Comparison of ENCODE assay signal across 11 cellular contexts in genomic region chr17:43834106-43834505, GRCh38. TPM values are rescaled to one million over a fixed set of nuclear protein-coding genes. Genes with fewer than 3 reads are reported as not detected.
DNase-seq lines count a peak whose midpoint lies in the region; ATAC-seq and TF ChIP-seq lines count a peak whose summit lies in the region.
"Had no signal": no experiment of that assay in that cellular context is flagged by ENCODE, and none has a peak within 500 bp of the region (broad histone marks: within the 10 kb centered on the region; RNA-seq: fewer than 3 reads in every experiment).

No MANE protein-coding gene starts in this region.

- ATAC-seq in activated naive CD8-positive, alpha-beta T cell treated with anti-CD3 and anti-CD28 coated beads, Interleukin-2, amount 50 U/mL, for 24 hours, result no peak
- no peak for ATAC-seq in HG03432 (IDR thresholded peaks at IDR 0.05; ENCODE audit: unreplicated experiment)

- BruUV-seq in Calu3 (replicated peaks; lab: Mats Ljungman, UMichigan), result no TSS peak

- CTCF ChIA-PET in Calu3 (lab: Charles Lee), result interaction anchor here (1.2 kb wide), 1 partner anchor 12 kb away, joined by 6 read pairs; no protein-coding TSS in a partner anchor
- CTCF ChIA-PET in GM10248 (lab: Yijun Ruan, JAX), result interaction anchor here (1.2 kb wide), 1 partner anchor 11 kb away, joined by 5 read pairs; no protein-coding TSS in a partner anchor

- H3K4me1 Mint-ChIP-seq in Calu3 (ENCODE audit: low read depth, unreplicated experiment), result peaks cover 17% of the 10 kb centered on the region
- H3K4me1 Mint-ChIP-seq in activated naive CD8-positive, alpha-beta T cell treated with anti-CD3 and anti-CD28 coated beads, Interleukin-2, amount 50 U/mL, for 24 hours, result peaks cover 11% of the 10 kb centered on the region

- no peaks in the 10 kb centered on the region for H3K9me3 Mint-ChIP-seq in Calu3 (ENCODE audit: low read depth, unreplicated experiment)
- H3K9me3 Mint-ChIP-seq in activated naive CD8-positive, alpha-beta T cell treated with anti-CD3 and anti-CD28 coated beads, Interleukin-2, amount 50 U/mL, for 24 hours, result no peaks in the 10 kb centered on the region

- H3K27me3 Mint-ChIP-seq in Calu3 (ENCODE audit: unreplicated experiment), result peaks cover 8% of the 10 kb centered on the region
- H3K27me3 Mint-ChIP-seq in activated naive CD8-positive, alpha-beta T cell treated with anti-CD3 and anti-CD28 coated beads, Interleukin-2, amount 50 U/mL, for 24 hours, result peaks cover 53% of the 10 kb centered on the region

- POLR2A ChIA-PET in GM10248 (lab: Yijun Ruan, JAX), result no interaction called here

- DNase-seq in AG09309 (ENCODE audit: low read depth) (peak; percentile 34), Calu3 (peak; percentile 28), iris pigment epithelial cell (ENCODE audit: low read depth) (peak; percentile 67), GM10248 (ENCODE audit: extremely low spot score) (no peak), CD1c-positive myeloid dendritic cell (ENCODE audit: extremely low spot score) (no peak), NCI-H2196 treated with DMSO at 0.1 percent for 48 hours (lab: John Stamatoyannopoulos, UW; ENCODE audit: unreplicated experiment) (no peak)
- no peak for DNase-seq in activated naive CD8-positive, alpha-beta T cell treated with anti-CD3 and anti-CD28 coated beads, Interleukin-2, amount 50 U/mL, for 24 hours
- DNase-seq: occipital lobe, SW 1271 had no signal

- H3K27ac Mint-ChIP-seq in Calu3 (ENCODE audit: unreplicated experiment), result peak overlapping the region; percentile 44
- peak overlapping the region; percentile 45 for H3K27ac Mint-ChIP-seq in activated naive CD8-positive, alpha-beta T cell treated with anti-CD3 and anti-CD28 coated beads, Interleukin-2, amount 50 U/mL, for 24 hours

- peaks cover 37% of the 10 kb centered on the region for H3K36me3 Mint-ChIP-seq in Calu3 (ENCODE audit: insufficient read depth, unreplicated experiment)
- H3K36me3 Mint-ChIP-seq in activated naive CD8-positive, alpha-beta T cell treated with anti-CD3 and anti-CD28 coated beads, Interleukin-2, amount 50 U/mL, for 24 hours (ENCODE audit: low read depth), result peaks cover 2% of the 10 kb centered on the region

- intact Hi-C loops in Calu3 (cut with micrococcal nuclease; ENCODE audit: unreplicated experiment), result no loop called here

- H3K4me3 ChIP-seq in AG09309 (ENCODE audit: control insufficient read depth, low read depth, low read length), result no peak overlapping the region

- TF ChIP-seq CTCF in AG09309 (IDR thresholded peaks at IDR 0.05; ENCODE audit: control insufficient read depth, insufficient read depth, low read depth, low read length, missing control alignments) (no peak), Calu3 (IDR thresholded peaks at IDR 0.05; ENCODE audit: unreplicated experiment) (no peak), GM10248 (IDR thresholded peaks at IDR 0.05; ENCODE audit: control extremely low read depth, extremely low read depth, low read depth, missing control alignments) (no peak)

- H3K4me3 Mint-ChIP-seq in Calu3 (ENCODE audit: low read depth, unreplicated experiment), result peak overlapping the region; percentile 75
- peak overlapping the region; percentile 67 for H3K4me3 Mint-ChIP-seq in activated naive CD8-positive, alpha-beta T cell treated with anti-CD3 and anti-CD28 coated beads, Interleukin-2, amount 50 U/mL, for 24 hours

RNA-seq across cellular contexts. Expression of gene MPP3, which starts 1.2 kb away (rescaled TPM):
- total RNA-seq in Calu3 (2022), result 19.9 and 21.9 TPM in 2 replicates

RNA-seq across cellular contexts. Expression of gene CD300LG, which starts 12.9 kb away (rescaled TPM):
- not detected in 2 replicates for total RNA-seq in Calu3 (2022)
- total RNA-seq: dermis microvascular lymphatic vessel endothelial cell, occipital lobe had no signal

RNA-seq across cellular contexts. Expression of gene CFAP97D1, which starts 53.9 kb away (rescaled TPM):
- not detected in 2 replicates for total RNA-seq in Calu3 (2022)
- total RNA-seq: dermis microvascular lymphatic vessel endothelial cell, occipital lobe had no signal

RNA-seq across cellular contexts. Expression of gene DUSP3, which starts 55.3 kb away (rescaled TPM):
- 80.3 and 81.9 TPM in 2 replicates for total RNA-seq in Calu3 (2022)

Comparison
In these comparisons a context has a peak if more than half of its experiments do, and no peak if none do; other contexts are left out.
1. DNase-seq: peak in AG09309 (single experiment), Calu3 (single experiment) and iris pigment epithelial cell (single experiment); none in activated naive CD8-positive, alpha-beta T cell treated with anti-CD3 and anti-CD28 coated beads, Interleukin-2, amount 50 U/mL, for 24 hours (single experiment), GM10248 (single experiment), CD1c-positive myeloid dendritic cell (single experiment) and NCI-H2196 treated with DMSO at 0.1 percent for 48 hours (single experiment).